Comparison of ENCODE assay signal across 19 cellular contexts in genomic region chr12:25295361-25295760, GRCh38. TPM values are rescaled to one million over a fixed set of nuclear protein-coding genes. Genes with fewer than 3 reads are reported as not detected.
DNase-seq lines count a peak whose midpoint lies in the region; ATAC-seq, FAIRE-seq and TF ChIP-seq lines count a peak whose summit lies in the region.
"Had no signal": no experiment of that assay in that cellular context is flagged by ENCODE, and none has a peak within 500 bp of the region (broad histone marks: within the 10 kb centered on the region; RNA-seq: fewer than 3 reads in every experiment).

No MANE protein-coding gene starts in this region.

- no peak for ATAC-seq in IMR-90 (ENCODE audit: low read depth)
- ATAC-seq in SK-N-SH treated with all-trans-retinoic acid at 6 μM for 48 hours: peak; percentile 69
- no peak for ATAC-seq in HG02588 (IDR thresholded peaks at IDR 0.05; ENCODE audit: unreplicated experiment)
- ATAC-seq in HG02981 (IDR thresholded peaks at IDR 0.05; ENCODE audit: unreplicated experiment): no peak

- H3K4ac ChIP-seq in IMR-90 (ENCODE audit: low read depth, low read length): no peak overlapping the region

- H3K36me3 ChIP-seq in IMR-90 (ENCODE audit: control insufficient read depth, insufficient read depth, low read length): no peaks in the 10 kb centered on the region
- H3K36me3 ChIP-seq: Peyer's patch had no signal

- TF ChIP-seq POLR2A in IMR-90 (IDR thresholded peaks at IDR 0.05; ENCODE audit: low read depth, low read length) (no peak), GM12892 (IDR thresholded peaks at IDR 0.05; ENCODE audit: low read depth, low read length) (no peak)

- no peak overlapping the region for H2AK5ac ChIP-seq in IMR-90 (ENCODE audit: low read depth, low read length)

- H4K91ac ChIP-seq in IMR-90 (ENCODE audit: insufficient read depth, low read depth, low read length): no peak overlapping the region

- H4K5ac ChIP-seq in IMR-90 (ENCODE audit: low read depth, low read length): no peak overlapping the region

- no peak overlapping the region for H3K27ac ChIP-seq in IMR-90 (ENCODE audit: insufficient read depth, low read length)
- H3K27ac ChIP-seq: C4-2B, Peyer's patch had no signal

- H3K14ac ChIP-seq in IMR-90 (replicated peaks; ENCODE audit: low read depth, low read length): no peak overlapping the region

- H3K4me3 ChIP-seq in IMR-90 (ENCODE audit: insufficient read depth, low read depth, low read length): no peak overlapping the region
- no peak overlapping the region for H3K4me3 ChIP-seq in fibroblast of the aortic adventitia (ENCODE audit: low read depth, low read length)
- H3K4me3 ChIP-seq: Peyer's patch had no signal

- BruUV-seq in IMR-90 (replicated peaks; lab: Mats Ljungman, UMichigan): no TSS peak

- H2AK9ac ChIP-seq in IMR-90 (replicated peaks; ENCODE audit: low read depth, low read length, poor library complexity): no peak overlapping the region

- no peak overlapping the region for H3K9ac ChIP-seq in IMR-90 (ENCODE audit: low read depth, low read length)

- H2BK5ac ChIP-seq in IMR-90 (ENCODE audit: low read depth, low read length, poor library complexity, severe bottlenecking): no peak overlapping the region

- no peak overlapping the region for H2AFZ ChIP-seq in IMR-90 (replicated peaks; ENCODE audit: low read length, poor library complexity)

- H3K4me1 ChIP-seq in IMR-90 (ENCODE audit: control insufficient read depth, insufficient read depth, low read length): no peaks in the 10 kb centered on the region
- H3K4me1 ChIP-seq: Peyer's patch had no signal

- WGBS in IMR-90 (ENCODE audit: extremely low coverage in 2 of 2, insufficient read length in 1 of 2), 2 experiments: no CpG with 5 or more reads among the region's 2 CpGs

- no peak overlapping the region for H3K4me2 ChIP-seq in IMR-90 (ENCODE audit: low read depth, low read length)

- H3K9me3 ChIP-seq in IMR-90 (ENCODE audit: control insufficient read depth, insufficient read depth, low read length): no peaks in the 10 kb centered on the region
- H3K9me3 ChIP-seq: Peyer's patch had no signal

- no peaks in the 10 kb centered on the region for H3K79me1 ChIP-seq in IMR-90 (ENCODE audit: low read depth in 1 of 2, low read length in 2 of 2)

- TF ChIP-seq CTCF in AG09319 (IDR thresholded peaks at IDR 0.05; ENCODE audit: low read depth, low read length) (no peak), IMR-90 (conservative IDR thresholded peaks at IDR 0.05; ENCODE audit: low read depth, low read length) (no peak), fibroblast of the aortic adventitia (IDR thresholded peaks at IDR 0.05; ENCODE audit: insufficient read depth, low read length) (no peak)

- H4K8ac ChIP-seq in IMR-90 (ENCODE audit: low read depth in 2 of 2, low read length in 2 of 2): no peak overlapping the region

- H2BK15ac ChIP-seq in IMR-90 (ENCODE audit: low read depth, low read length): no peak overlapping the region

- H3K56ac ChIP-seq in IMR-90 (ENCODE audit: extremely low read depth, insufficient read depth, low read length): no peak overlapping the region

- H2BK120ac ChIP-seq in IMR-90 (ENCODE audit: low read depth, low read length): no peak overlapping the region

- no peaks in the 10 kb centered on the region for H4K20me1 ChIP-seq in IMR-90 (ENCODE audit: insufficient read depth, low read length)

- CTCF ChIA-PET in IMR-90 (lab: Yijun Ruan, JAX): no interaction called here

- H3K9me1 ChIP-seq in IMR-90 (ENCODE audit: insufficient read depth, low read length): no peaks in the 10 kb centered on the region

- no peak for TF ChIP-seq RAD21 in IMR-90 (IDR thresholded peaks at IDR 0.05; ENCODE audit: low read length)

- no peak overlapping the region for H2BK20ac ChIP-seq in IMR-90 (ENCODE audit: low read depth, low read length)

- no peak overlapping the region for H3K23ac ChIP-seq in IMR-90 (ENCODE audit: low read depth, low read length)

- intact Hi-C loops in IMR-90 (cut with micrococcal nuclease): no loop called here

- H3K18ac ChIP-seq in IMR-90 (ENCODE audit: low read depth, low read length): no peak overlapping the region

- DNase-seq in AG09319 (ENCODE audit: extremely low read depth, low read depth): peak; percentile 3
- no peak for DNase-seq in IMR-90
- DNase-seq in fibroblast of the aortic adventitia (ENCODE audit: low read depth): peak; percentile 25
- DNase-seq in GM12892 (ENCODE audit: insufficient read length): no peak
- DNase-seq: AML-193, DMS53, GDM1, H9, HFFc6, KBM-7, NCI-H1092 treated with DMSO at 0.1 percent for 48 hours, NCI-H1436 treated with DMSO at 0.1 percent for 48 hours, NCI-H1930, NCI-H524 treated with DMSO at 0.1 percent for 48 hours, Peyer's patch had no signal

- FAIRE-seq in GM12892 (lab: Jason Lieb, UNC): no peak

- dilution Hi-C loops in IMR-90 (cut with HindIII; ENCODE audit: low sequenced_read_pairs, unreplicated experiment): no loop called here

- POLR2A ChIA-PET in IMR-90 (lab: Charles Lee; ENCODE audit: unreplicated experiment): no interaction called here

- H3K27me3 ChIP-seq in IMR-90 (ENCODE audit: control insufficient read depth, insufficient read depth, low read length): no peaks in the 10 kb centered on the region
- H3K27me3 ChIP-seq: Peyer's patch had no signal

- in situ Hi-C loops in IMR-90 (cut with MboI; ENCODE audit: low sequenced_read_pairs): no loop called here

TF ChIP-seq in IMR-90, 13 proteins besides CTCF, POLR2A, EP300 and RAD21:
- no peak for TF ChIP-seq BHLHE40 (IDR thresholded peaks at IDR 0.05; ENCODE audit: low read depth, low read length)
- TF ChIP-seq MAFK (IDR thresholded peaks at IDR 0.05; ENCODE audit: low read depth, low read length): 0 out of 2 replicates have a peak, but pooled peaks have one; percentile 39

TF ChIP-seq in SK-N-SH treated with all-trans-retinoic acid at 6 μM for 48 hours, 23 proteins besides CTCF, POLR2A, EP300 and RAD21:
- TF ChIP-seq GLIS3 (CRISPR knock-in tag; IDR thresholded peaks at IDR 0.05): no peak
- TF ChIP-seq CSRNP3 (CRISPR knock-in tag; IDR thresholded peaks at IDR 0.05): no peak
- no peak for TF ChIP-seq ZNF70 (CRISPR knock-in tag; IDR thresholded peaks at IDR 0.05)
- TF ChIP-seq ZFP30 (CRISPR knock-in tag; IDR thresholded peaks at IDR 0.05): no peak
- TF ChIP-seq ZC3H10 (CRISPR knock-in tag; IDR thresholded peaks at IDR 0.05): no peak
- no peak for TF ChIP-seq TCF4 (CRISPR knock-in tag; IDR thresholded peaks at IDR 0.05; ENCODE audit: borderline replicate concordance)

RNA-seq across cellular contexts. Expression of gene KRAS, which starts 44.6 kb away (rescaled TPM):
- 9.3 and 20.0 TPM in 2 replicates for total RNA-seq in IMR-90 (2012; rRNA removed)
- 8.1 and 10.7 TPM in 2 replicates for polyA plus RNA-seq in IMR-90 (2012; rRNA removed)
- polyA plus RNA-seq in IMR-90 (2012; cell fraction: cytosol; rRNA removed): 2.6 and 3.5 TPM in 2 replicates
- polyA plus RNA-seq in IMR-90 (2012; cell fraction: nucleus; rRNA removed; ENCODE audit: low replicate concordance): 1.7 and 7.4 TPM in 2 replicates
- total RNA-seq in fibroblast of the aortic adventitia (ENCODE audit: low replicate concordance): 9.2 and 18.6 TPM in 2 replicates
- polyA plus RNA-seq in GM12892 (2012; ENCODE audit: missing spikeins): 7.5 TPM

Comparison
In these comparisons a context has a peak if more than half of its experiments do, and no peak if none do; other contexts are left out.
1. DNase-seq: peak in AG09319 (single experiment) and fibroblast of the aortic adventitia (single experiment); none in IMR-90 (single experiment) and GM12892 (single experiment).